Comparison of ENCODE assay signal across 1 cellular context in genomic region chr7:69762821-69763352, GRCh38.
TF ChIP-seq lines count a peak whose summit lies in the region.

No MANE protein-coding gene starts in this region.

TF ChIP-seq in GM12878, 131 proteins besides CTCF, POLR2A, EP300 and RAD21 (continued from another document and continues in another):
- 0 out of 2 replicates have a peak, but pooled peaks have one; percentile 17 for TF ChIP-seq ZNF592 (IDR thresholded peaks at IDR 0.05)
- TF ChIP-seq CEBPB (IDR thresholded peaks at IDR 0.05; ENCODE audit: borderline replicate concordance in 1 of 2, low read depth in 2 of 2, low read length in 2 of 2), result no peak
- peak; percentile 98 for TF ChIP-seq RELB (IDR thresholded peaks at IDR 0.05; ENCODE audit: low read depth)
- no peak for TF ChIP-seq ZBED1 (IDR thresholded peaks at IDR 0.05; ENCODE audit: borderline replicate concordance)
- TF ChIP-seq NR2F1 (conservative IDR thresholded peaks at IDR 0.05), result peak; percentile 91
- no peak for TF ChIP-seq FOXK2 (IDR thresholded peaks at IDR 0.05)
- peak; percentile 97 for TF ChIP-seq ATF7 (IDR thresholded peaks at IDR 0.05; ENCODE audit: low read depth)
- no peak for TF ChIP-seq CEBPZ (IDR thresholded peaks at IDR 0.05; ENCODE audit: low read depth, low read length)
- 0 out of 2 replicates have a peak, but pooled peaks have one; percentile 38 for TF ChIP-seq CREB1 (IDR thresholded peaks at IDR 0.05; ENCODE audit: low read depth)
- TF ChIP-seq RUNX3 (IDR thresholded peaks at IDR 0.05; ENCODE audit: low read length), result peak; percentile 75
- peak; percentile 95 for TF ChIP-seq BMI1 (IDR thresholded peaks at IDR 0.05; ENCODE audit: borderline replicate concordance)
- peak; percentile 38 for TF ChIP-seq JUNB (IDR thresholded peaks at IDR 0.05)
- TF ChIP-seq SRF (IDR thresholded peaks at IDR 0.05; ENCODE audit: low read depth in 2 of 2, low read length in 2 of 2), result no peak
- no peak for TF ChIP-seq PML (IDR thresholded peaks at IDR 0.05; ENCODE audit: low read length)
- TF ChIP-seq SP1 (IDR thresholded peaks at IDR 0.05; ENCODE audit: low read depth, low read length), result no peak
- no peak for TF ChIP-seq TCF3 (IDR thresholded peaks at IDR 0.05; ENCODE audit: borderline replicate concordance, insufficient read depth, low read depth, low read length)
- TF ChIP-seq IRF4 (IDR thresholded peaks at IDR 0.05; ENCODE audit: low read depth, low read length), result peak; percentile 47; the same call in 1 of the 2 replicates
- 0 out of 2 replicates have a peak, but pooled peaks have one; percentile 57 for TF ChIP-seq RCOR1 (conservative IDR thresholded peaks at IDR 0.05; ENCODE audit: low read depth, low read length)
- no peak for TF ChIP-seq USF2 (IDR thresholded peaks at IDR 0.05; ENCODE audit: borderline replicate concordance, low read depth, low read length)
- TF ChIP-seq PAX5 (IDR thresholded peaks at IDR 0.05; ENCODE audit: borderline replicate concordance, low read depth, low read length), result peak; percentile 38
- TF ChIP-seq POU2F2 (IDR thresholded peaks at IDR 0.05; ENCODE audit: borderline replicate concordance, low read depth, low read length), result peak; percentile 48; the same call in 1 of the 3 replicates
- TF ChIP-seq SUPT20H (IDR thresholded peaks at IDR 0.05; ENCODE audit: borderline replicate concordance, control insufficient read depth, low read depth, low read length), result no peak
- TF ChIP-seq NFIC (IDR thresholded peaks at IDR 0.05; ENCODE audit: low read depth, low read length), result peak; percentile 79
- peak; percentile 85 for TF ChIP-seq JUND (IDR thresholded peaks at IDR 0.05; ENCODE audit: low read depth, low read length)
- no peak for TF ChIP-seq REST (IDR thresholded peaks at IDR 0.05; ENCODE audit: low read depth, low read length)
- no peak for TF ChIP-seq CBX3 (IDR thresholded peaks at IDR 0.05; ENCODE audit: borderline replicate concordance, low read depth)
- TF ChIP-seq YY1 (IDR thresholded peaks at IDR 0.05; ENCODE audit: low read depth, low read length), result no peak
- no peak for TF ChIP-seq FOS (IDR thresholded peaks at IDR 0.05; ENCODE audit: borderline replicate concordance, extremely low read depth, insufficient read length)
- no peak for TF ChIP-seq ELK1 (IDR thresholded peaks at IDR 0.05; ENCODE audit: low read depth, low read length)
- TF ChIP-seq, protein P1, sequence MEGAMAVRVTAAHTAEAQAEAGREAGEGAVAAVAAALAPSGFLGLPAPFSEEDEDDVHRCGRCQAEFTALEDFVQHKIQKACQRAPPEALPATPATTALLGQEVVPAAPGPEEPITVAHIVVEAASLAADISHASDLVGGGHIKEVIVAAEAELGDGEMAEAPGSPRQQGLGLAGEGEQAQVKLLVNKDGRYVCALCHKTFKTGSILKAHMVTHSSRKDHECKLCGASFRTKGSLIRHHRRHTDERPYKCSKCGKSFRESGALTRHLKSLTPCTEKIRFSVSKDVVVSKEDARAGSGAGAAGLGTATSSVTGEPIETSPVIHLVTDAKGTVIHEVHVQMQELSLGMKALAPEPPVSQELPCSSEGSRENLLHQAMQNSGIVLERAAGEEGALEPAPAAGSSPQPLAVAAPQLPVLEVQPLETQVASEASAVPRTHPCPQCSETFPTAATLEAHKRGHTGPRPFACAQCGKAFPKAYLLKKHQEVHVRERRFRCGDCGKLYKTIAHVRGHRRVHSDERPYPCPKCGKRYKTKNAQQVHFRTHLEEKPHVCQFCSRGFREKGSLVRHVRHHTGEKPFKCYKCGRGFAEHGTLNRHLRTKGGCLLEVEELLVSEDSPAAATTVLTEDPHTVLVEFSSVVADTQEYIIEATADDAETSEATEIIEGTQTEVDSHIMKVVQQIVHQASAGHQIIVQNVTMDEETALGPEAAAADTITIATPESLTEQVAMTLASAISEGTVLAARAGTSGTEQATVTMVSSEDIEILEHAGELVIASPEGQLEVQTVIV (IDR thresholded peaks at IDR 0.05; ENCODE audit: borderline replicate concordance, partially characterized antibody), result no peak
- TF ChIP-seq, protein P2, sequence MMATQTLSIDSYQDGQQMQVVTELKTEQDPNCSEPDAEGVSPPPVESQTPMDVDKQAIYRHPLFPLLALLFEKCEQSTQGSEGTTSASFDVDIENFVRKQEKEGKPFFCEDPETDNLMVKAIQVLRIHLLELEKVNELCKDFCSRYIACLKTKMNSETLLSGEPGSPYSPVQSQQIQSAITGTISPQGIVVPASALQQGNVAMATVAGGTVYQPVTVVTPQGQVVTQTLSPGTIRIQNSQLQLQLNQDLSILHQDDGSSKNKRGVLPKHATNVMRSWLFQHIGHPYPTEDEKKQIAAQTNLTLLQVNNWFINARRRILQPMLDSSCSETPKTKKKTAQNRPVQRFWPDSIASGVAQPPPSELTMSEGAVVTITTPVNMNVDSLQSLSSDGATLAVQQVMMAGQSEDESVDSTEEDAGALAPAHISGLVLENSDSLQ (IDR thresholded peaks at IDR 0.05), result peak; percentile 96
- TF ChIP-seq, protein P3, sequence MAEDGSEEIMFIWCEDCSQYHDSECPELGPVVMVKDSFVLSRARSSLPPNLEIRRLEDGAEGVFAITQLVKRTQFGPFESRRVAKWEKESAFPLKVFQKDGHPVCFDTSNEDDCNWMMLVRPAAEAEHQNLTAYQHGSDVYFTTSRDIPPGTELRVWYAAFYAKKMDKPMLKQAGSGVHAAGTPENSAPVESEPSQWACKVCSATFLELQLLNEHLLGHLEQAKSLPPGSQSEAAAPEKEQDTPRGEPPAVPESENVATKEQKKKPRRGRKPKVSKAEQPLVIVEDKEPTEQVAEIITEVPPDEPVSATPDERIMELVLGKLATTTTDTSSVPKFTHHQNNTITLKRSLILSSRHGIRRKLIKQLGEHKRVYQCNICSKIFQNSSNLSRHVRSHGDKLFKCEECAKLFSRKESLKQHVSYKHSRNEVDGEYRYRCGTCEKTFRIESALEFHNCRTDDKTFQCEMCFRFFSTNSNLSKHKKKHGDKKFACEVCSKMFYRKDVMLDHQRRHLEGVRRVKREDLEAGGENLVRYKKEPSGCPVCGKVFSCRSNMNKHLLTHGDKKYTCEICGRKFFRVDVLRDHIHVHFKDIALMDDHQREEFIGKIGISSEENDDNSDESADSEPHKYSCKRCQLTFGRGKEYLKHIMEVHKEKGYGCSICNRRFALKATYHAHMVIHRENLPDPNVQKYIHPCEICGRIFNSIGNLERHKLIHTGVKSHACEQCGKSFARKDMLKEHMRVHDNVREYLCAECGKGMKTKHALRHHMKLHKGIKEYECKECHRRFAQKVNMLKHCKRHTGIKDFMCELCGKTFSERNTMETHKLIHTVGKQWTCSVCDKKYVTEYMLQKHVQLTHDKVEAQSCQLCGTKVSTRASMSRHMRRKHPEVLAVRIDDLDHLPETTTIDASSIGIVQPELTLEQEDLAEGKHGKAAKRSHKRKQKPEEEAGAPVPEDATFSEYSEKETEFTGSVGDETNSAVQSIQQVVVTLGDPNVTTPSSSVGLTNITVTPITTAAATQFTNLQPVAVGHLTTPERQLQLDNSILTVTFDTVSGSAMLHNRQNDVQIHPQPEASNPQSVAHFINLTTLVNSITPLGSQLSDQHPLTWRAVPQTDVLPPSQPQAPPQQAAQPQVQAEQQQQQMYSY (CRISPR knock-in tag; IDR thresholded peaks at IDR 0.05), result no peak
- TF ChIP-seq SMARCA5 (IDR thresholded peaks at IDR 0.05), result no peak
- no peak for TF ChIP-seq NFYA (IDR thresholded peaks at IDR 0.05; ENCODE audit: borderline replicate concordance, low read depth, low read length)
- no peak for TF ChIP-seq NFXL1 (IDR thresholded peaks at IDR 0.05; ENCODE audit: borderline replicate concordance)
